18 cellular contexts compared by ENCODE assay signal in genomic region chr11:116837231-116838091, GRCh38. TPM values are rescaled to one million over a fixed set of nuclear protein-coding genes. Genes with fewer than 3 reads are reported as not detected.
DNase-seq lines count a peak whose midpoint lies in the region; ATAC-seq and TF ChIP-seq lines count a peak whose summit lies in the region.
"Had no signal": no experiment of that assay in that cellular context is flagged by ENCODE, and none has a peak within 500 bp of the region (broad histone marks: within the 10 kb centered on the region; RNA-seq: fewer than 3 reads in every experiment).

Gene APOA1, minus strand, starts transcription at chr11:116837622. Its CDS starts 235 bp downstream, at chr11:116837387.

- POLR2A ChIA-PET in activated naive CD8-positive, alpha-beta T cell treated with anti-CD3 and anti-CD28 coated beads, Interleukin-2, amount 10 ng/mL, durations not matched to agents 7 days and 5 days (lab: Charles Lee): interaction anchor here (2.6 to 3.9 kb wide), 3 partner anchors 16 to 261 kb away, joined by 15 to 79 read pairs (median 60); partner anchors contain the start of genes APOA5, SIK3 and ZPR1

- peaks cover 4% of the 10 kb centered on the region for H3K27me3 Mint-ChIP-seq in activated naive CD8-positive, alpha-beta T cell treated with anti-CD3 and anti-CD28 coated beads, Interleukin-2, amount 10 ng/mL, durations not matched to agents 7 days and 5 days
- peaks cover 5% of the 10 kb centered on the region for H3K27me3 Mint-ChIP-seq in activated naive CD8-positive, alpha-beta T cell treated with anti-CD3 and anti-CD28 coated beads, Interleukin-2, amount 50 U/mL, for 24 hours
- peaks cover 11% of the 10 kb centered on the region for H3K27me3 Mint-ChIP-seq in nephron (ENCODE audit: low read depth)

- H3K4me3 ChIP-seq in esophagus muscularis mucosa (no peak within 1 kb of the TSS), upper lobe of right lung (no peak within 1 kb of the TSS), GM23248 (no peak within 1 kb of the TSS)

- H3K36me3 ChIP-seq in esophagus muscularis mucosa: no peaks in the 10 kb centered on the region
- H3K36me3 ChIP-seq in upper lobe of right lung: no peaks in the 10 kb centered on the region
- H3K36me3 ChIP-seq in GM23248 (ENCODE audit: low read depth): no peaks in the 10 kb centered on the region
- H3K36me3 ChIP-seq: suprapubic skin had no signal

- H3K4me2 ChIP-seq in GM23248 (ENCODE audit: unreplicated experiment): no peak within 1 kb of the TSS

- ATAC-seq in activated naive CD8-positive, alpha-beta T cell treated with anti-CD3 and anti-CD28 coated beads, Interleukin-2, amount 10 ng/mL, durations not matched to agents 7 days and 5 days (ENCODE audit: low read depth): no peak
- no peak for ATAC-seq in activated naive CD8-positive, alpha-beta T cell treated with anti-CD3 and anti-CD28 coated beads, Interleukin-2, amount 50 U/mL, for 24 hours
- ATAC-seq in upper lobe of right lung: no peak

- H3K9me2 ChIP-seq in GM23248 (ENCODE audit: insufficient read depth): no peaks in the 10 kb centered on the region

- H3K4me3 Mint-ChIP-seq in activated naive CD8-positive, alpha-beta T cell treated with anti-CD3 and anti-CD28 coated beads, Interleukin-2, amount 10 ng/mL, durations not matched to agents 7 days and 5 days: no peak within 1 kb of the TSS
- H3K4me3 Mint-ChIP-seq in activated naive CD8-positive, alpha-beta T cell treated with anti-CD3 and anti-CD28 coated beads, Interleukin-2, amount 50 U/mL, for 24 hours: no peak within 1 kb of the TSS
- peak within 1 kb of the TSS in 1 of 3 experiments; percentile 23 for H3K4me3 Mint-ChIP-seq in nephron

- no peaks in the 10 kb centered on the region for H3K9me3 Mint-ChIP-seq in activated naive CD8-positive, alpha-beta T cell treated with anti-CD3 and anti-CD28 coated beads, Interleukin-2, amount 10 ng/mL, durations not matched to agents 7 days and 5 days
- H3K9me3 Mint-ChIP-seq in activated naive CD8-positive, alpha-beta T cell treated with anti-CD3 and anti-CD28 coated beads, Interleukin-2, amount 50 U/mL, for 24 hours: no peaks in the 10 kb centered on the region
- H3K9me3 Mint-ChIP-seq in nephron: no peaks in the 10 kb centered on the region
- H3K9me3 Mint-ChIP-seq: activated T-helper 1 cell treated with anti-CD3 and anti-CD28 coated beads, Interleukin-12 subunit alpha, Interleukin-12 subunit beta, Interleukin-2, Interleukin-4 antibody, amounts not matched to agents 30 ng/mL and 10 ng/mL and 1 ng/mL, durations not matched to agents 14 hours and 24 hours and 36 hours; brain; mesothelial cell of epicardium had no signal

- H3K4me1 ChIP-seq in esophagus muscularis mucosa (peaks cover 27 to 46% (median 32%) of the 10 kb centered on the region in 4 donors), upper lobe of right lung (peaks cover 19% of the 10 kb centered on the region), GM23248 (ENCODE audit: insufficient read depth) (peaks cover 5% of the 10 kb centered on the region; the same call in 1 of the 2 replicates)

- H3K27ac ChIP-seq in esophagus muscularis mucosa (replicated peaks in 1 of 4): peak within 1 kb of the TSS; percentile 73 to 88 (median 86)
- H3K27ac ChIP-seq in upper lobe of right lung: peak within 1 kb of the TSS; percentile 87
- no peak within 1 kb of the TSS for H3K27ac ChIP-seq in GM23248
- H3K27ac ChIP-seq: suprapubic skin had no signal

- no peak for TF ChIP-seq POLR2A in esophagus muscularis mucosa (IDR thresholded peaks at IDR 0.05; ENCODE audit: low read depth)

- H3K27me3 ChIP-seq in esophagus muscularis mucosa: no peaks in the 10 kb centered on the region
- no peaks in the 10 kb centered on the region for H3K27me3 ChIP-seq in upper lobe of right lung
- no peaks in the 10 kb centered on the region for H3K27me3 ChIP-seq in GM23248 (replicated peaks; ENCODE audit: insufficient read depth)
- H3K27me3 ChIP-seq: suprapubic skin had no signal

- H3F3A ChIP-seq in GM23248 (ENCODE audit: insufficient read depth): 0 out of 2 replicates have a peak, but pooled peaks cover 10% of the 10 kb centered on the region

- no peak for TF ChIP-seq EP300 in esophagus muscularis mucosa (IDR thresholded peaks at IDR 0.05)

- intact Hi-C loops in esophagus muscularis mucosa (cut with DNase I) (no loop called here), upper lobe of right lung (cut with DNase I) (no loop called here)

- TF ChIP-seq CTCF in esophagus muscularis mucosa (IDR thresholded peaks at IDR 0.05) (no peak), nephron (IDR thresholded peaks at IDR 0.05; ENCODE audit: unreplicated experiment in 3 of 3) (no peak), upper lobe of right lung (IDR thresholded peaks at IDR 0.05) (no peak)

- in situ Hi-C loops in GM23248 (cut with MboI): no loop called here

- peaks cover 12% of the 10 kb centered on the region for H3K4me1 Mint-ChIP-seq in activated naive CD8-positive, alpha-beta T cell treated with anti-CD3 and anti-CD28 coated beads, Interleukin-2, amount 10 ng/mL, durations not matched to agents 7 days and 5 days
- H3K4me1 Mint-ChIP-seq in activated naive CD8-positive, alpha-beta T cell treated with anti-CD3 and anti-CD28 coated beads, Interleukin-2, amount 50 U/mL, for 24 hours: peaks cover 13% of the 10 kb centered on the region
- peaks cover 21% of the 10 kb centered on the region for H3K4me1 Mint-ChIP-seq in nephron

- H2AFZ ChIP-seq in GM23248: no peak within 1 kb of the TSS

- no peaks in the 10 kb centered on the region for H4K20me1 ChIP-seq in GM23248 (ENCODE audit: insufficient read depth)

- H3K9me3 ChIP-seq in esophagus muscularis mucosa (no peaks in the 10 kb centered on the region), upper lobe of right lung (no peaks in the 10 kb centered on the region), GM23248 (ENCODE audit: low read depth) (no peaks in the 10 kb centered on the region)
- H3K9me3 ChIP-seq: suprapubic skin had no signal

- WGBS in esophagus muscularis mucosa: 81% methylated on average over 17 of the region's 19 CpGs
- WGBS in GM23248 (ENCODE audit: low coverage in 1 of 2, low lambda C conversion rate in 2 of 2, missing lambda C conversion rate in 2 of 2), 2 experiments: 88 to 91% methylated on average over 15 to 19 of the region's 19 CpGs

- no peaks in the 10 kb centered on the region for H3K36me3 Mint-ChIP-seq in activated naive CD8-positive, alpha-beta T cell treated with anti-CD3 and anti-CD28 coated beads, Interleukin-2, amount 10 ng/mL, durations not matched to agents 7 days and 5 days
- no peaks in the 10 kb centered on the region for H3K36me3 Mint-ChIP-seq in activated naive CD8-positive, alpha-beta T cell treated with anti-CD3 and anti-CD28 coated beads, Interleukin-2, amount 50 U/mL, for 24 hours (ENCODE audit: low read depth)
- H3K36me3 Mint-ChIP-seq in nephron (ENCODE audit: low read depth): no peaks in the 10 kb centered on the region
- H3K36me3 Mint-ChIP-seq: brain, mesothelial cell of epicardium had no signal

- H3K79me2 ChIP-seq in GM23248 (ENCODE audit: insufficient read depth): no peaks in the 10 kb centered on the region

- no peak within 1 kb of the TSS for H3K9ac ChIP-seq in GM23248

- H3K27ac Mint-ChIP-seq in activated naive CD8-positive, alpha-beta T cell treated with anti-CD3 and anti-CD28 coated beads, Interleukin-2, amount 10 ng/mL, durations not matched to agents 7 days and 5 days: no peak within 1 kb of the TSS
- no peak within 1 kb of the TSS for H3K27ac Mint-ChIP-seq in activated naive CD8-positive, alpha-beta T cell treated with anti-CD3 and anti-CD28 coated beads, Interleukin-2, amount 50 U/mL, for 24 hours
- peak within 1 kb of the TSS; percentile 26 to 77 (median 28) for H3K27ac Mint-ChIP-seq in nephron
- H3K27ac Mint-ChIP-seq: activated T-helper 1 cell treated with anti-CD3 and anti-CD28 coated beads, Interleukin-12 subunit alpha, Interleukin-12 subunit beta, Interleukin-2, Interleukin-4 antibody, amounts not matched to agents 30 ng/mL and 10 ng/mL and 1 ng/mL, durations not matched to agents 14 hours and 24 hours and 36 hours; mesothelial cell of epicardium had no signal

- peak; percentile 21 for DNase-seq in activated naive CD8-positive, alpha-beta T cell treated with anti-CD3 and anti-CD28 coated beads, Interleukin-2, amount 10 ng/mL, durations not matched to agents 7 days and 5 days
- no peak for DNase-seq in activated naive CD8-positive, alpha-beta T cell treated with anti-CD3 and anti-CD28 coated beads, Interleukin-2, amount 50 U/mL, for 24 hours
- DNase-seq in esophagus muscularis mucosa (ENCODE audit: extremely low spot score): no peak
- DNase-seq in upper lobe of right lung: no peak
- no peak for DNase-seq in GM23248
- DNase-seq in putamen (ENCODE audit: low spot score): no peak
- DNase-seq in DMS 273 treated with DMSO at 0.1 percent for 48 hours (lab: John Stamatoyannopoulos, UW): no peak
- DNase-seq: activated CD4-positive, CD25-positive, alpha-beta regulatory T cell; KG1; NCI-H2029 treated with DMSO at 0.1 percent for 48 hours had no signal

RNA-seq across cellular contexts. Expression of gene APOA1, which starts in this region (rescaled TPM):
- under 1 TPM; 0.44 to 0.45 TPM for total RNA-seq in activated naive CD8-positive, alpha-beta T cell treated with anti-CD3 and anti-CD28 coated beads, Interleukin-2, amount 10 ng/mL, durations not matched to agents 7 days and 5 days
- total RNA-seq in esophagus muscularis mucosa (1 to 10 TPM in 1 of 4 donors, under 1 TPM in 1, not detected in 2; 0.50 to 1.4 TPM), upper lobe of right lung (5.4 TPM)
- total RNA-seq in GM23248 (2014; rRNA removed; shearing (Covaris generic)): not detected in 2 replicates
- polyA plus RNA-seq in GM23248 (2016; fragmentation: Nextera tagmentation; extraction: Ambion mirVana): 0.23 TPM in 1 of 2 replicates, not detected in the other
- total RNA-seq: activated T-helper 1 cell treated with anti-CD3 and anti-CD28 coated beads, Interleukin-12 subunit alpha, Interleukin-12 subunit beta, Interleukin-2, Interleukin-4 antibody, amounts not matched to agents 30 ng/mL and 10 ng/mL and 1 ng/mL, durations not matched to agents 14 hours and 24 hours and 36 hours; endothelial cell of umbilical vein; pulmonary artery endothelial cell; SK-MEL-5 had no signal
- polyA plus RNA-seq: endothelial cell of umbilical vein had no signal

Comparison
In these comparisons a context has a peak if more than half of its experiments do, and no peak if none do; other contexts are left out.
1. Peak in DNase-seq in activated naive CD8-positive, alpha-beta T cell treated with anti-CD3 and anti-CD28 coated beads, Interleukin-2, amount 10 ng/mL, durations not matched to agents 7 days and 5 days; RNA of the gene not detected or under 1 TPM.
2. H3K27ac Mint-ChIP-seq: peak in nephron (3 of 3); none in activated naive CD8-positive, alpha-beta T cell treated with anti-CD3 and anti-CD28 coated beads, Interleukin-2, amount 10 ng/mL, durations not matched to agents 7 days and 5 days (single experiment) and activated naive CD8-positive, alpha-beta T cell treated with anti-CD3 and anti-CD28 coated beads, Interleukin-2, amount 50 U/mL, for 24 hours (single experiment).